In the genomic region with DNA sequence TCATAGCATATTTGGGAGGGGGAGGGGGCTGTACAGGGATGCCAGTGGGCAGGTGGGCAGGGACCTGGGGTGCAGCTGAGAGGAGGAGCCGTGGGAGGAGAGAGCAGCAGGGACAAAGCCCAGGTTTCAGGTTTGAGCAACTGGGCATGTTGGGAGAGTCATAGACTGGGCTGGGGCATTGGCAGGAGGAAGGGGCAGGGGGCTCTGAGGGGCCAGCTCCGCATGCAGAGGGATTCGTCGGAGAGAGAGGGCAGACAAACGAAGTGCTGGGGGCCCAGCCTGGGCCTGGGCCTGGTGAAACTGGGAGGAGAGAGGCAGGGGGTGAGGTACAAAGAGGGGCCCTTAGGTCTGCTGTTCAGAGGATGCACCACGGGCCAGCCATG, we compare ENCODE assay signal across 1 cellular context.
TF ChIP-seq lines count a peak whose summit lies in the region.

No MANE protein-coding gene starts in this region.

TF ChIP-seq in H1, 55 proteins besides CTCF, POLR2A, EP300 and RAD21:
- no peak for TF ChIP-seq TEAD4 (IDR thresholded peaks at IDR 0.05; ENCODE audit: low read depth, low read length)
- no peak for TF ChIP-seq SRF (IDR thresholded peaks at IDR 0.05; ENCODE audit: low read depth, low read length)
- no peak for TF ChIP-seq RFX5 (IDR thresholded peaks at IDR 0.05; ENCODE audit: borderline replicate concordance, low read depth, low read length)
- no peak for TF ChIP-seq RBBP5 (IDR thresholded peaks at IDR 0.05; ENCODE audit: borderline replicate concordance, low read depth, low read length)
- no peak for TF ChIP-seq SP2 (IDR thresholded peaks at IDR 0.05; ENCODE audit: low read length)
- TF ChIP-seq SIX5 (IDR thresholded peaks at IDR 0.05; ENCODE audit: low read depth, low read length), result no peak
- no peak for TF ChIP-seq NANOG (IDR thresholded peaks at IDR 0.05; ENCODE audit: insufficient read depth, low read depth, low read length, poor library complexity, severe bottlenecking)
- TF ChIP-seq NRF1 (IDR thresholded peaks at IDR 0.05; ENCODE audit: low read depth, low read length), result no peak
- TF ChIP-seq, protein P1, sequence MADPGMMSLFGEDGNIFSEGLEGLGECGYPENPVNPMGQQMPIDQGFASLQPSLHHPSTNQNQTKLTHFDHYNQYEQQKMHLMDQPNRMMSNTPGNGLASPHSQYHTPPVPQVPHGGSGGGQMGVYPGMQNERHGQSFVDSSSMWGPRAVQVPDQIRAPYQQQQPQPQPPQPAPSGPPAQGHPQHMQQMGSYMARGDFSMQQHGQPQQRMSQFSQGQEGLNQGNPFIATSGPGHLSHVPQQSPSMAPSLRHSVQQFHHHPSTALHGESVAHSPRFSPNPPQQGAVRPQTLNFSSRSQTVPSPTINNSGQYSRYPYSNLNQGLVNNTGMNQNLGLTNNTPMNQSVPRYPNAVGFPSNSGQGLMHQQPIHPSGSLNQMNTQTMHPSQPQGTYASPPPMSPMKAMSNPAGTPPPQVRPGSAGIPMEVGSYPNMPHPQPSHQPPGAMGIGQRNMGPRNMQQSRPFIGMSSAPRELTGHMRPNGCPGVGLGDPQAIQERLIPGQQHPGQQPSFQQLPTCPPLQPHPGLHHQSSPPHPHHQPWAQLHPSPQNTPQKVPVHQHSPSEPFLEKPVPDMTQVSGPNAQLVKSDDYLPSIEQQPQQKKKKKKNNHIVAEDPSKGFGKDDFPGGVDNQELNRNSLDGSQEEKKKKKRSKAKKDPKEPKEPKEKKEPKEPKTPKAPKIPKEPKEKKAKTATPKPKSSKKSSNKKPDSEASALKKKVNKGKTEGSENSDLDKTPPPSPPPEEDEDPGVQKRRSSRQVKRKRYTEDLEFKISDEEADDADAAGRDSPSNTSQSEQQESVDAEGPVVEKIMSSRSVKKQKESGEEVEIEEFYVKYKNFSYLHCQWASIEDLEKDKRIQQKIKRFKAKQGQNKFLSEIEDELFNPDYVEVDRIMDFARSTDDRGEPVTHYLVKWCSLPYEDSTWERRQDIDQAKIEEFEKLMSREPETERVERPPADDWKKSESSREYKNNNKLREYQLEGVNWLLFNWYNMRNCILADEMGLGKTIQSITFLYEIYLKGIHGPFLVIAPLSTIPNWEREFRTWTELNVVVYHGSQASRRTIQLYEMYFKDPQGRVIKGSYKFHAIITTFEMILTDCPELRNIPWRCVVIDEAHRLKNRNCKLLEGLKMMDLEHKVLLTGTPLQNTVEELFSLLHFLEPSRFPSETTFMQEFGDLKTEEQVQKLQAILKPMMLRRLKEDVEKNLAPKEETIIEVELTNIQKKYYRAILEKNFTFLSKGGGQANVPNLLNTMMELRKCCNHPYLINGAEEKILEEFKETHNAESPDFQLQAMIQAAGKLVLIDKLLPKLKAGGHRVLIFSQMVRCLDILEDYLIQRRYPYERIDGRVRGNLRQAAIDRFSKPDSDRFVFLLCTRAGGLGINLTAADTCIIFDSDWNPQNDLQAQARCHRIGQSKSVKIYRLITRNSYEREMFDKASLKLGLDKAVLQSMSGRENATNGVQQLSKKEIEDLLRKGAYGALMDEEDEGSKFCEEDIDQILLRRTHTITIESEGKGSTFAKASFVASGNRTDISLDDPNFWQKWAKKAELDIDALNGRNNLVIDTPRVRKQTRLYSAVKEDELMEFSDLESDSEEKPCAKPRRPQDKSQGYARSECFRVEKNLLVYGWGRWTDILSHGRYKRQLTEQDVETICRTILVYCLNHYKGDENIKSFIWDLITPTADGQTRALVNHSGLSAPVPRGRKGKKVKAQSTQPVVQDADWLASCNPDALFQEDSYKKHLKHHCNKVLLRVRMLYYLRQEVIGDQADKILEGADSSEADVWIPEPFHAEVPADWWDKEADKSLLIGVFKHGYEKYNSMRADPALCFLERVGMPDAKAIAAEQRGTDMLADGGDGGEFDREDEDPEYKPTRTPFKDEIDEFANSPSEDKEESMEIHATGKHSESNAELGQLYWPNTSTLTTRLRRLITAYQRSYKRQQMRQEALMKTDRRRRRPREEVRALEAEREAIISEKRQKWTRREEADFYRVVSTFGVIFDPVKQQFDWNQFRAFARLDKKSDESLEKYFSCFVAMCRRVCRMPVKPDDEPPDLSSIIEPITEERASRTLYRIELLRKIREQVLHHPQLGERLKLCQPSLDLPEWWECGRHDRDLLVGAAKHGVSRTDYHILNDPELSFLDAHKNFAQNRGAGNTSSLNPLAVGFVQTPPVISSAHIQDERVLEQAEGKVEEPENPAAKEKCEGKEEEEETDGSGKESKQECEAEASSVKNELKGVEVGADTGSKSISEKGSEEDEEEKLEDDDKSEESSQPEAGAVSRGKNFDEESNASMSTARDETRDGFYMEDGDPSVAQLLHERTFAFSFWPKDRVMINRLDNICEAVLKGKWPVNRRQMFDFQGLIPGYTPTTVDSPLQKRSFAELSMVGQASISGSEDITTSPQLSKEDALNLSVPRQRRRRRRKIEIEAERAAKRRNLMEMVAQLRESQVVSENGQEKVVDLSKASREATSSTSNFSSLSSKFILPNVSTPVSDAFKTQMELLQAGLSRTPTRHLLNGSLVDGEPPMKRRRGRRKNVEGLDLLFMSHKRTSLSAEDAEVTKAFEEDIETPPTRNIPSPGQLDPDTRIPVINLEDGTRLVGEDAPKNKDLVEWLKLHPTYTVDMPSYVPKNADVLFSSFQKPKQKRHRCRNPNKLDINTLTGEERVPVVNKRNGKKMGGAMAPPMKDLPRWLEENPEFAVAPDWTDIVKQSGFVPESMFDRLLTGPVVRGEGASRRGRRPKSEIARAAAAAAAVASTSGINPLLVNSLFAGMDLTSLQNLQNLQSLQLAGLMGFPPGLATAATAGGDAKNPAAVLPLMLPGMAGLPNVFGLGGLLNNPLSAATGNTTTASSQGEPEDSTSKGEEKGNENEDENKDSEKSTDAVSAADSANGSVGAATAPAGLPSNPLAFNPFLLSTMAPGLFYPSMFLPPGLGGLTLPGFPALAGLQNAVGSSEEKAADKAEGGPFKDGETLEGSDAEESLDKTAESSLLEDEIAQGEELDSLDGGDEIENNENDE (IDR thresholded peaks at IDR 0.05; ENCODE audit: insufficient replicate concordance, low read length), result no peak
- TF ChIP-seq, protein P2, sequence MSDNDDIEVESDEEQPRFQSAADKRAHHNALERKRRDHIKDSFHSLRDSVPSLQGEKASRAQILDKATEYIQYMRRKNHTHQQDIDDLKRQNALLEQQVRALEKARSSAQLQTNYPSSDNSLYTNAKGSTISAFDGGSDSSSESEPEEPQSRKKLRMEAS (IDR thresholded peaks at IDR 0.05), result no peak
- no peak for TF ChIP-seq TAF1 (IDR thresholded peaks at IDR 0.05; ENCODE audit: low read depth, low read length)
- TF ChIP-seq, protein P3, sequence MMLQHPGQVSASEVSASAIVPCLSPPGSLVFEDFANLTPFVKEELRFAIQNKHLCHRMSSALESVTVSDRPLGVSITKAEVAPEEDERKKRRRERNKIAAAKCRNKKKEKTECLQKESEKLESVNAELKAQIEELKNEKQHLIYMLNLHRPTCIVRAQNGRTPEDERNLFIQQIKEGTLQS (IDR thresholded peaks at IDR 0.05; ENCODE audit: insufficient read depth, low read depth, low read length), result no peak
- TF ChIP-seq GTF2F1 (IDR thresholded peaks at IDR 0.05; ENCODE audit: borderline replicate concordance, low read depth, low read length), result no peak
- TF ChIP-seq CREB1 (IDR thresholded peaks at IDR 0.05), result no peak
- no peak for TF ChIP-seq EGR1 (IDR thresholded peaks at IDR 0.05; ENCODE audit: borderline replicate concordance, low read depth, low read length)
- no peak for TF ChIP-seq SP1 (IDR thresholded peaks at IDR 0.05; ENCODE audit: low read depth, low read length)
- TF ChIP-seq FOSL1 (IDR thresholded peaks at IDR 0.05; ENCODE audit: insufficient read depth, low read depth, low read length), result no peak
- TF ChIP-seq, protein P4, sequence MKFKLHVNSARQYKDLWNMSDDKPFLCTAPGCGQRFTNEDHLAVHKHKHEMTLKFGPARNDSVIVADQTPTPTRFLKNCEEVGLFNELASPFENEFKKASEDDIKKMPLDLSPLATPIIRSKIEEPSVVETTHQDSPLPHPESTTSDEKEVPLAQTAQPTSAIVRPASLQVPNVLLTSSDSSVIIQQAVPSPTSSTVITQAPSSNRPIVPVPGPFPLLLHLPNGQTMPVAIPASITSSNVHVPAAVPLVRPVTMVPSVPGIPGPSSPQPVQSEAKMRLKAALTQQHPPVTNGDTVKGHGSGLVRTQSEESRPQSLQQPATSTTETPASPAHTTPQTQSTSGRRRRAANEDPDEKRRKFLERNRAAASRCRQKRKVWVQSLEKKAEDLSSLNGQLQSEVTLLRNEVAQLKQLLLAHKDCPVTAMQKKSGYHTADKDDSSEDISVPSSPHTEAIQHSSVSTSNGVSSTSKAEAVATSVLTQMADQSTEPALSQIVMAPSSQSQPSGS (IDR thresholded peaks at IDR 0.05; ENCODE audit: low read length), result no peak
